Comparison of ENCODE assay signal across 8 cellular contexts in the genomic region with DNA sequence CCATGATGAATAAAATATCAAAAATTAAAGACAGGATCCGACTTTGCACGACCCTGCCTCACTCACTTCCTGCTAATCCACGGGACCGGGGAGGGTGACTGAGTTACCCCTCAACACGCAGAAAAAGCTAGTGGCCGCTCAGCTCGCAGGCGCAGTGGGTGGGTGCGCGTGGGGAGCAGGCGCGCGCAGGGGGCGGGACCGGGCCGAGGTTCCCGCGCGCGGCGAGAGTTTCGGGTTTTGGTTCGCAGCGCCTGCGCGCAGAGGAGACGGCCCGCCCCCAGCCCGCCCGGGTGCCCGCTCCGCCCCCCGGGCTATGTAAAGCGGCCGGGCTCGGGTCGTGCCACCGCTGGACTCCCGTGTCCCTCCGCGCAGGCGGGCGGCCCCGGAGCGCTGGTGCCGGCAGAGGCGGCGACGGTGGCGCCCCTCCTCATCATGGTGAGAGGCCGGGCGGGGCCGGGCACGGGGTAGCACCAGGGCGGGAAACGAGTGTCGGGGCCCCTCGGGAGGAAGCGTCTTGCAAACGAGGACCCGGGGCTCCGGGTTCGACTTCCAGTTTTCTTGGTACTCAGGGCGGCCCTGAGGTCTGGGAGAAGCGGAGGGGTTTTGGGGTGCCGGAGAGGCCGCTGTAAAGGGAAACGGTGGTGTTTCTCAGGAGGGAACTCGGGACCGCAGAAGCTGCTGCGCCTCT. TPM values are rescaled to one million over a fixed set of nuclear protein-coding genes. Genes with fewer than 3 reads are reported as not detected.
DNase-seq lines count a peak whose midpoint lies in the region; ATAC-seq and TF ChIP-seq lines count a peak whose summit lies in the region.

TSS of gene CNP (plus strand) at position 343 of the 688 bp plus-strand sequence. CDS start at position 433, 90 bp downstream.

- no peak for TF ChIP-seq CTCF in AG09319 (IDR thresholded peaks at IDR 0.05; ENCODE audit: low read depth, low read length)
- no peak for TF ChIP-seq CTCF in liver (IDR thresholded peaks at IDR 0.05; ENCODE audit: low read depth, low read length, missing input control)

- peak in 1 of 2 donors; percentile 17 for TF ChIP-seq RAD21 in liver (IDR thresholded peaks at IDR 0.05)

- H3K27me3 ChIP-seq in liver (ENCODE audit: control insufficient read depth in 4 of 4, insufficient read depth in 4 of 4, low read length in 3 of 4): no peaks in the 10 kb centered on the region

- no peaks in the 10 kb centered on the region for H3K9me3 ChIP-seq in liver (ENCODE audit: control insufficient read depth in 4 of 4, low read length in 3 of 4)

- peaks cover 0 to 9% (median 5%) of the 10 kb centered on the region in 4 donors for H3K36me3 ChIP-seq in liver (ENCODE audit: control insufficient read depth in 4 of 4, insufficient read depth in 3 of 4, low read depth in 1 of 4, low read length in 3 of 4)

- under 1% methylated on average over 71 of the region's 71 CpGs for WGBS in liver

- peak within 1 kb of the TSS; percentile 30 to 63 for H3K9ac ChIP-seq in liver (ENCODE audit: low read depth in 1 of 2, low read length in 2 of 2)

- peak; percentile 83 for DNase-seq in AG09319 (ENCODE audit: extremely low read depth, low read depth)
- peak; percentile 89 for DNase-seq in GM19238 (ENCODE audit: insufficient read length, low spot score)
- peak; percentile 80 for DNase-seq in NCI-H748 treated with DMSO at 0.1 percent for 48 hours (lab: John Stamatoyannopoulos, UW)
- DNase-seq in activated CD4-positive, alpha-beta T cell treated with anti-CD3 and anti-CD28 coated beads, Interleukin-2, amount 50 U/mL, for 24 hours (ENCODE audit: low read depth in 1 of 2, low spot score in 1 of 2): peak; percentile 75 to 84
- peak; percentile 94 for DNase-seq in dermis blood vessel endothelial cell
- peak; percentile 93 for DNase-seq in stimulated activated CD4-positive, alpha-beta T cell treated with anti-CD3 and anti-CD28 coated beads, Interleukin-4, amount 100 ng/mL, for 1 hour

- H3K4me1 ChIP-seq in liver (ENCODE audit: control insufficient read depth in 4 of 4, insufficient read depth in 4 of 4, low read length in 3 of 4): peaks cover 0 to 32% (median 22%) of the 10 kb centered on the region in 4 donors

- peak within 1 kb of the TSS; percentile 89 to 94 (median 91) for H3K4me3 ChIP-seq in liver (ENCODE audit: low read depth in 1 of 3, low read length in 3 of 3)

- peak within 1 kb of the TSS; percentile 87 to 88 for H3K27ac ChIP-seq in liver (ENCODE audit: low read depth in 1 of 2, low read length in 2 of 2)

- peak; percentile 58 for ATAC-seq in HG03460 (IDR thresholded peaks at IDR 0.05; ENCODE audit: unreplicated experiment)

TF ChIP-seq in liver, 16 proteins besides CTCF, POLR2A, EP300 and RAD21:
- TF ChIP-seq FOXA2 (IDR thresholded peaks at IDR 0.05): no peak
- TF ChIP-seq, protein P1, sequence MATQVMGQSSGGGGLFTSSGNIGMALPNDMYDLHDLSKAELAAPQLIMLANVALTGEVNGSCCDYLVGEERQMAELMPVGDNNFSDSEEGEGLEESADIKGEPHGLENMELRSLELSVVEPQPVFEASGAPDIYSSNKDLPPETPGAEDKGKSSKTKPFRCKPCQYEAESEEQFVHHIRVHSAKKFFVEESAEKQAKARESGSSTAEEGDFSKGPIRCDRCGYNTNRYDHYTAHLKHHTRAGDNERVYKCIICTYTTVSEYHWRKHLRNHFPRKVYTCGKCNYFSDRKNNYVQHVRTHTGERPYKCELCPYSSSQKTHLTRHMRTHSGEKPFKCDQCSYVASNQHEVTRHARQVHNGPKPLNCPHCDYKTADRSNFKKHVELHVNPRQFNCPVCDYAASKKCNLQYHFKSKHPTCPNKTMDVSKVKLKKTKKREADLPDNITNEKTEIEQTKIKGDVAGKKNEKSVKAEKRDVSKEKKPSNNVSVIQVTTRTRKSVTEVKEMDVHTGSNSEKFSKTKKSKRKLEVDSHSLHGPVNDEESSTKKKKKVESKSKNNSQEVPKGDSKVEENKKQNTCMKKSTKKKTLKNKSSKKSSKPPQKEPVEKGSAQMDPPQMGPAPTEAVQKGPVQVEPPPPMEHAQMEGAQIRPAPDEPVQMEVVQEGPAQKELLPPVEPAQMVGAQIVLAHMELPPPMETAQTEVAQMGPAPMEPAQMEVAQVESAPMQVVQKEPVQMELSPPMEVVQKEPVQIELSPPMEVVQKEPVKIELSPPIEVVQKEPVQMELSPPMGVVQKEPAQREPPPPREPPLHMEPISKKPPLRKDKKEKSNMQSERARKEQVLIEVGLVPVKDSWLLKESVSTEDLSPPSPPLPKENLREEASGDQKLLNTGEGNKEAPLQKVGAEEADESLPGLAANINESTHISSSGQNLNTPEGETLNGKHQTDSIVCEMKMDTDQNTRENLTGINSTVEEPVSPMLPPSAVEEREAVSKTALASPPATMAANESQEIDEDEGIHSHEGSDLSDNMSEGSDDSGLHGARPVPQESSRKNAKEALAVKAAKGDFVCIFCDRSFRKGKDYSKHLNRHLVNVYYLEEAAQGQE (IDR thresholded peaks at IDR 0.05): peak; percentile 10
- TF ChIP-seq YY1 (IDR thresholded peaks at IDR 0.05): peak; percentile 10
- TF ChIP-seq TAF1 (conservative IDR thresholded peaks at IDR 0.05): peak; percentile 34
- no peak for TF ChIP-seq HNF4A (conservative IDR thresholded peaks at IDR 0.05)
- peak; percentile 97 for TF ChIP-seq ZBTB33 (IDR thresholded peaks at IDR 0.05)

RNA-seq across cellular contexts. Expression of gene CNP, which starts in this region (rescaled TPM):
- total RNA-seq in dermis blood vessel endothelial cell (48.7 and 63.1 TPM in 2 replicates), liver (10 to 100 TPM; 25.3 to 29.6 TPM)
- polyA plus RNA-seq in liver: 10 to 100 TPM; 30.7 to 38.3 TPM

Comparison
In these comparisons a context has a peak if more than half of its experiments do, and no peak if none do; other contexts are left out.
1. Peak in every context shown above with its lines: DNase-seq, ATAC-seq, H3K4me3 ChIP-seq and H3K27ac ChIP-seq.